Comparison of ENCODE assay signal across 15 cellular contexts in the genomic region with DNA sequence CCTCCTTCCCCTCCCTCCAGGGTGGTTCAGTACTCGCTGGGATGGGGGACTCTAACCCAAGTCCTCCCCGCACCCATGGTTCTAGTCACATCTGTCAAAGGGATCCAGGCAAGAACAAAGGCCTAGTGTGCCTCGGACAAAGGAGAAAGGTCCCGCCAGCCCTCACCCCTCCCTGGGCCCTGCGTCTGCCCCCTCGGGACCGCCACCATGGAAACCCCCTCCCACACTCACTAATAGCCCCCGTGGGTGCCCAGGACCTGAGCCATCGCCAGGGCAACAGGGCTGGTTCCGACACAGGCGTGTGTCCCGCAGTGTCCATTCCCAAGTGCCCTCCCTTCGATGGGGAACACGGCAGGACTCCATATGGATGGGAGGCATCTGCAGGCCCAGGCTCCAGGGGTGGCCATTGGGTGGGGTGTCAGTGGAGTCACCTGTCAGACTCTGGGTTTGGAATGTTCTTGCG. TPM values are rescaled to one million over a fixed set of nuclear protein-coding genes. Genes with fewer than 3 reads are reported as not detected.
DNase-seq lines count a peak whose midpoint lies in the region; ATAC-seq and TF ChIP-seq lines count a peak whose summit lies in the region.
"Had no signal": no experiment of that assay in that cellular context is flagged by ENCODE, and none has a peak within 500 bp of the region (broad histone marks: within the 10 kb centered on the region; RNA-seq: fewer than 3 reads in every experiment).

No MANE protein-coding gene starts in this region.

- H3F3A ChIP-seq in GM23338 (replicated peaks; ENCODE audit: low read depth), result no peaks in the 10 kb centered on the region

- peaks cover 21% of the 10 kb centered on the region for H3K4me1 Mint-ChIP-seq in GM23338
- H3K4me1 Mint-ChIP-seq in naive thymus-derived CD8-positive, alpha-beta T cell, result peaks cover 44 to 96% (median 89%) of the 10 kb centered on the region in 4 donors

- no peak for ATAC-seq in GM23338
- ATAC-seq in naive thymus-derived CD8-positive, alpha-beta T cell, result no peak
- no peak for ATAC-seq in HG03457 (IDR thresholded peaks at IDR 0.05; ENCODE audit: unreplicated experiment)
- ATAC-seq in GM19455 (IDR thresholded peaks at IDR 0.05; ENCODE audit: unreplicated experiment), result no peak
- no peak for ATAC-seq in psoas muscle

- H2AFZ ChIP-seq in GM23338, result no peak overlapping the region

- no peak overlapping the region for H3K27ac Mint-ChIP-seq in GM23338
- peak overlapping the region; percentile 81 to 98 (median 92) for H3K27ac Mint-ChIP-seq in naive thymus-derived CD8-positive, alpha-beta T cell

- TF ChIP-seq CTCF in GM23338 (conservative IDR thresholded peaks at IDR 0.05; ENCODE audit: low read depth in 2 of 2), result no peak
- TF ChIP-seq CTCF in psoas muscle (IDR thresholded peaks at IDR 0.05), result no peak

- no peaks in the 10 kb centered on the region for H3K9me3 ChIP-seq in BLaER1
- no peaks in the 10 kb centered on the region for H3K9me3 ChIP-seq in psoas muscle

- peaks cover 19% of the 10 kb centered on the region for H3K27me3 ChIP-seq in BLaER1
- H3K27me3 ChIP-seq in GM23338 (ENCODE audit: insufficient read depth), result peaks cover 11% of the 10 kb centered on the region; the same call in 1 of the 2 replicates
- H3K27me3 ChIP-seq in psoas muscle (ENCODE audit: insufficient read depth in 3 of 3, low read length in 2 of 3), result peaks cover 0 to 32% (median 11%) of the 10 kb centered on the region in 3 donors

- 43 to 63% (median 47%) methylated on average over 15 of the region's 15 CpGs for WGBS in psoas muscle, 3 donors

- peak overlapping the region; percentile 37; the same call in 1 of the 3 replicates for H3K4me3 Mint-ChIP-seq in GM23338
- peak overlapping the region; percentile 71 to 98 (median 92) for H3K4me3 Mint-ChIP-seq in naive thymus-derived CD8-positive, alpha-beta T cell

- H3K9me2 ChIP-seq in GM23338 (ENCODE audit: insufficient read depth), result no peaks in the 10 kb centered on the region

- H3K4me2 ChIP-seq in BLaER1, result peak overlapping the region; percentile 100
- H3K4me2 ChIP-seq in GM23338, result no peak overlapping the region

- 0 out of 2 replicates have a peak, but pooled peaks cover 8% of the 10 kb centered on the region for H3K36me3 ChIP-seq in BLaER1
- no peaks in the 10 kb centered on the region for H3K36me3 ChIP-seq in GM23338 (ENCODE audit: insufficient read depth)
- no peaks in the 10 kb centered on the region for H3K36me3 ChIP-seq in psoas muscle (ENCODE audit: insufficient read depth in 1 of 2, low read depth in 1 of 2)

- peak overlapping the region; percentile 97 for H3K27ac ChIP-seq in BLaER1
- no peak overlapping the region for H3K27ac ChIP-seq in GM23338 (ENCODE audit: low read depth)
- H3K27ac ChIP-seq in psoas muscle, result no peak overlapping the region
- H3K27ac ChIP-seq: C4-2B, RWPE1 had no signal

- peak overlapping the region; percentile 87 for H3K9ac ChIP-seq in BLaER1

- peaks cover 99% of the 10 kb centered on the region for H3K4me1 ChIP-seq in BLaER1
- peaks cover 4% of the 10 kb centered on the region; the same call in 1 of the 2 replicates for H3K4me1 ChIP-seq in GM23338 (ENCODE audit: insufficient read depth)
- no peaks in the 10 kb centered on the region for H3K4me1 ChIP-seq in psoas muscle

- no peaks in the 10 kb centered on the region for H3K79me2 ChIP-seq in GM23338 (replicated peaks; ENCODE audit: insufficient read depth)

- POLR2A ChIA-PET in naive thymus-derived CD8-positive, alpha-beta T cell (lab: Charles Lee), result interaction anchor here (1.0 to 31.8 kb wide), 9 partner anchors 10 to 140 kb away, joined by 3 to 2390 read pairs (median 49); a partner anchor contains a TSS

- DNase-seq in GM23338 (ENCODE audit: low spot score) (no peak), amygdala (lab: John Stamatoyannopoulos, UW) (peak in 53 of 56 donors; percentile 27 to 92 (median 77)), psoas muscle (no peak), H4 (ENCODE audit: low spot score) (no peak)
- DNase-seq in naive thymus-derived CD8-positive, alpha-beta T cell, result no peak
- DNase-seq: kidney glomerular epithelial cell; MV-4-11; NCI-H345; stimulated activated CD4-positive, alpha-beta T cell treated with anti-CD3 and anti-CD28 coated beads, Interleukin-15, amount 100 ng/mL, for 24 hours; stimulated activated CD8-positive, alpha-beta memory T cell treated with anti-CD3 and anti-CD28 coated beads, Interleukin-4, amount 100 ng/mL, for 48 hours had no signal

- H3K36me3 Mint-ChIP-seq in GM23338 (ENCODE audit: low read depth), result no peaks in the 10 kb centered on the region
- peaks cover 4 to 27% (median 11%) of the 10 kb centered on the region in 3 donors for H3K36me3 Mint-ChIP-seq in naive thymus-derived CD8-positive, alpha-beta T cell

- H3K27me3 Mint-ChIP-seq in GM23338 (ENCODE audit: insufficient read depth, low read depth, poor library complexity), result peaks cover 36% of the 10 kb centered on the region
- H3K27me3 Mint-ChIP-seq in naive thymus-derived CD8-positive, alpha-beta T cell, result no peaks in the 10 kb centered on the region

- intact Hi-C loops in psoas muscle (cut with DNase I), result no loop called here

- H3K9me3 Mint-ChIP-seq in GM23338, result no peaks in the 10 kb centered on the region
- H3K9me3 Mint-ChIP-seq in naive thymus-derived CD8-positive, alpha-beta T cell, result no peaks in the 10 kb centered on the region

- peak overlapping the region; percentile 45 for H3K4me3 ChIP-seq in BLaER1
- no peak overlapping the region for H3K4me3 ChIP-seq in GM23338
- H3K4me3 ChIP-seq in psoas muscle, result no peak overlapping the region

- no peaks in the 10 kb centered on the region for H4K20me1 ChIP-seq in BLaER1
- no peaks in the 10 kb centered on the region for H4K20me1 ChIP-seq in GM23338 (replicated peaks; ENCODE audit: insufficient read depth)

TF ChIP-seq in GM23338, 12 proteins besides CTCF, POLR2A, EP300 and RAD21:
- TF ChIP-seq ZNF331 (CRISPR knock-in tag; IDR thresholded peaks at IDR 0.05; ENCODE audit: low read depth), result no peak
- TF ChIP-seq EZH2 (IDR thresholded peaks at IDR 0.05; ENCODE audit: low read depth, unreplicated experiment), result no peak

RNA-seq across cellular contexts. Expression of a gene that starts 5.1 kb away (rescaled TPM):
- 0.27 and 0.76 TPM in 2 replicates for total RNA-seq in GM23338 (2014; rRNA removed; shearing (Covaris generic))
- polyA plus RNA-seq in GM23338 (2016; fragmentation: Nextera tagmentation; extraction: Ambion mirVana) (0.52 and 0.63 TPM in 2 replicates), psoas muscle (1 to 10 TPM; 2.1 to 5.9 (median 4.2) TPM)
- 10 to 100 TPM; 18.5 to 21.2 TPM for total RNA-seq in naive thymus-derived CD8-positive, alpha-beta T cell
- 1 to 10 TPM; 2.2 to 3.7 (median 2.3) TPM for polyA plus RNA-seq in naive thymus-derived CD8-positive, alpha-beta T cell
- total RNA-seq in psoas muscle, result 10 to 100 TPM in 2 of 4 donors, 1 to 10 TPM in 2; 7.0 to 27.5 (median 10.0) TPM
- total RNA-seq in H4 (2014; rRNA removed; shearing (Covaris generic)), result not detected in 2 replicates

RNA-seq across cellular contexts. Expression of a gene that starts 6.5 kb away (rescaled TPM):
- total RNA-seq in GM23338 (2014; rRNA removed; shearing (Covaris generic)), result 0.31 and 0.35 TPM in 2 replicates
- polyA plus RNA-seq in GM23338 (2016; fragmentation: Nextera tagmentation; extraction: Ambion mirVana), result 0.17 and 0.31 TPM in 2 replicates
- 100 to 1,000 TPM; 403 to 419 TPM for total RNA-seq in naive thymus-derived CD8-positive, alpha-beta T cell
- polyA plus RNA-seq in naive thymus-derived CD8-positive, alpha-beta T cell, result 100 to 1,000 TPM; 231 to 307 (median 251) TPM
- 1 to 10 TPM in 3 of 4 donors, under 1 TPM in 1; 0.65 to 1.6 (median 1.2) TPM for total RNA-seq in psoas muscle
- polyA plus RNA-seq in psoas muscle, result under 1 TPM; 0.25 to 0.52 (median 0.34) TPM
- not detected in 2 replicates for total RNA-seq in H4 (2014; rRNA removed; shearing (Covaris generic))

RNA-seq across cellular contexts. Expression of a gene that starts 8.7 kb away (rescaled TPM):
- total RNA-seq in GM23338 (2014; rRNA removed; shearing (Covaris generic)), result 227 and 237 TPM in 2 replicates
- polyA plus RNA-seq in GM23338 (2016; fragmentation: Nextera tagmentation; extraction: Ambion mirVana) (217 TPM in 2 replicates), psoas muscle (100 to 1,000 TPM; 108 to 191 (median 147) TPM)
- total RNA-seq in naive thymus-derived CD8-positive, alpha-beta T cell, result 100 to 1,000 TPM; 141 to 146 TPM
- polyA plus RNA-seq in naive thymus-derived CD8-positive, alpha-beta T cell, result 100 to 1,000 TPM; 357 to 518 (median 403) TPM
- 100 to 1,000 TPM in 1 of 4 donors, 10 to 100 TPM in 3; 72.6 to 113 (median 86.6) TPM for total RNA-seq in psoas muscle
- 212 and 231 TPM in 2 replicates for total RNA-seq in H4 (2014; rRNA removed; shearing (Covaris generic))

RNA-seq across cellular contexts. Expression of a gene that starts 17.9 kb away (rescaled TPM):
- total RNA-seq in GM23338 (2014; rRNA removed; shearing (Covaris generic)), result 41.3 and 48.2 TPM in 2 replicates
- 27.7 and 29.5 TPM in 2 replicates for polyA plus RNA-seq in GM23338 (2016; fragmentation: Nextera tagmentation; extraction: Ambion mirVana)
- total RNA-seq in naive thymus-derived CD8-positive, alpha-beta T cell, result 10 to 100 TPM; 80.9 to 82.8 TPM
- polyA plus RNA-seq in naive thymus-derived CD8-positive, alpha-beta T cell, result 10 to 100 TPM; 41.9 to 45.9 (median 43.2) TPM
- total RNA-seq in psoas muscle, result 10 to 100 TPM; 23.1 to 34.3 (median 26.8) TPM
- 10 to 100 TPM; 25.6 to 64.6 (median 33.1) TPM for polyA plus RNA-seq in psoas muscle
- total RNA-seq in H4 (2014; rRNA removed; shearing (Covaris generic)), result 38.1 and 51.3 TPM in 2 replicates

RNA-seq across cellular contexts. Expression of a gene that starts 18.6 kb away (rescaled TPM):
- 13.9 and 16.5 TPM in 2 replicates for total RNA-seq in GM23338 (2014; rRNA removed; shearing (Covaris generic))
- polyA plus RNA-seq in GM23338 (2016; fragmentation: Nextera tagmentation; extraction: Ambion mirVana) (17.0 and 18.9 TPM in 2 replicates), psoas muscle (10 to 100 TPM in 2 of 3 donors, 1 to 10 TPM in 1; 7.1 to 12.3 (median 10.1) TPM)
- 10 to 100 TPM; 47.3 to 58.1 TPM for total RNA-seq in naive thymus-derived CD8-positive, alpha-beta T cell
- 1 to 10 TPM; 6.5 to 9.4 (median 6.6) TPM for polyA plus RNA-seq in naive thymus-derived CD8-positive, alpha-beta T cell
- total RNA-seq in psoas muscle, result 1 to 10 TPM; 1.8 to 6.7 (median 5.8) TPM
- 7.3 and 8.3 TPM in 2 replicates for total RNA-seq in H4 (2014; rRNA removed; shearing (Covaris generic))

Comparison
In these comparisons a context has a peak if more than half of its experiments do, and no peak if none do; other contexts are left out.
1. DNase-seq: peak in amygdala (53 of 56); none in GM23338 (single experiment), naive thymus-derived CD8-positive, alpha-beta T cell (0 of 10), psoas muscle (0 of 2) and H4 (single experiment).
2. RNA of a gene that starts 6.5 kb away (total RNA-seq): 403 to 419 TPM in naive thymus-derived CD8-positive, alpha-beta T cell; 0.65 to 1.6 TPM in psoas muscle, 0.31 to 0.35 TPM in GM23338 and not detected in H4; every median in the first group is over 100 times any median in the second.